28 cellular contexts compared by ENCODE assay signal in genomic region chr11:85095239-85095638, GRCh38.
"Had no signal": no experiment of that assay in that cellular context is flagged by ENCODE, and none has a peak within 500 bp of the region (broad histone marks: within the 10 kb centered on the region; RNA-seq: fewer than 3 reads in every experiment).

No MANE protein-coding gene starts in this region.

- H3K27ac Mint-ChIP-seq: activated CD4-positive, alpha-beta memory T cell treated with anti-CD3 and anti-CD28 coated beads, Interleukin-2, amount 10 ng/mL, durations not matched to agents 7 days and 5 days; activated CD4-positive, alpha-beta T cell treated with anti-CD3 and anti-CD28 coated beads, Interleukin-2, amount 10 ng/mL, durations not matched to agents 7 days and 5 days; activated naive CD4-positive, alpha-beta T cell treated with anti-CD3 and anti-CD28 coated beads, Interleukin-2, amount 10 ng/mL, durations not matched to agents 7 days and 5 days; activated naive CD4-positive, alpha-beta T cell treated with anti-CD3 and anti-CD28 coated beads, Interleukin-2, amount 50 U/mL, for 72 hours; activated naive CD8-positive, alpha-beta T cell treated with anti-CD3 and anti-CD28 coated beads, Interleukin-2, amount 10 ng/mL, durations not matched to agents 7 days and 5 days; activated T-cell treated with anti-CD3 and anti-CD28 coated beads, Interleukin-2, amount 50 U/mL, for 24 hours; activated T-cell treated with anti-CD3 and anti-CD28 coated beads, Interleukin-2, amount 50 U/mL, for 72 hours; brain had no signal

- DNase-seq: activated CD4-positive, alpha-beta memory T cell treated with anti-CD3 and anti-CD28 coated beads, Interleukin-2, amount 10 ng/mL, durations not matched to agents 7 days and 5 days; activated CD4-positive, alpha-beta T cell treated with anti-CD3 and anti-CD28 coated beads for 1 hour; activated CD4-positive, alpha-beta T cell treated with anti-CD3 and anti-CD28 coated beads for 4 hours; activated CD4-positive, alpha-beta T cell treated with anti-CD3 and anti-CD28 coated beads, Interleukin-2, amount 10 ng/mL, durations not matched to agents 7 days and 5 days; activated CD4-positive, alpha-beta T cell treated with anti-CD3 and anti-CD28 coated beads, Interleukin-2, amount 50 U/mL, for 4 hours; activated CD4-positive, CD25-positive, alpha-beta regulatory T cell; activated CD8-positive, alpha-beta memory T cell treated with anti-CD3 and anti-CD28 coated beads, Interleukin-2, amount 50 U/mL, for 48 hours; activated gamma-delta T cell; activated naive CD4-positive, alpha-beta T cell; activated naive CD4-positive, alpha-beta T cell treated with anti-CD3 and anti-CD28 coated beads, Interleukin-2, amount 10 ng/mL, durations not matched to agents 7 days and 5 days; activated naive CD8-positive, alpha-beta T cell treated with anti-CD3 and anti-CD28 coated beads, Interleukin-2, amount 10 ng/mL, durations not matched to agents 7 days and 5 days; activated T-cell treated with anti-CD3 and anti-CD28 coated beads for 4 hours; activated T-cell treated with anti-CD3 and anti-CD28 coated beads, Interleukin-2, amount 50 U/mL, for 24 hours; activated T-cell treated with anti-CD3 and anti-CD28 coated beads, Interleukin-2, amount 50 U/mL, for 72 hours; central memory CD4-positive, alpha-beta T cell; cerebellar nuclear complex; colonic mucosa; effector CD8-positive, alpha-beta T cell; esophagus squamous epithelium; foreskin melanocyte; head of caudate nucleus; T-helper 2 cell had no signal

- H3K4me1 ChIP-seq: ascending aorta, breast epithelium, colonic mucosa, esophagus squamous epithelium had no signal

- H3K4me1 Mint-ChIP-seq: activated CD4-positive, alpha-beta memory T cell treated with anti-CD3 and anti-CD28 coated beads, Interleukin-2, amount 10 ng/mL, durations not matched to agents 7 days and 5 days; activated CD4-positive, alpha-beta T cell treated with anti-CD3 and anti-CD28 coated beads, Interleukin-2, amount 10 ng/mL, durations not matched to agents 7 days and 5 days; activated naive CD4-positive, alpha-beta T cell treated with anti-CD3 and anti-CD28 coated beads, Interleukin-2, amount 10 ng/mL, durations not matched to agents 7 days and 5 days; brain had no signal

- H3K27me3 ChIP-seq: ascending aorta, breast epithelium, cardiac muscle cell, colonic mucosa, esophagus squamous epithelium had no signal

- H3K9me3 ChIP-seq: ascending aorta, breast epithelium, colonic mucosa had no signal

- H3K27ac ChIP-seq: ascending aorta, breast epithelium, cardiac muscle cell, colonic mucosa, epithelial cell of prostate, esophagus squamous epithelium had no signal

- H3K36me3 Mint-ChIP-seq: activated naive CD4-positive, alpha-beta T cell treated with anti-CD3 and anti-CD28 coated beads, Interleukin-2, amount 10 ng/mL, durations not matched to agents 7 days and 5 days; activated naive CD8-positive, alpha-beta T cell treated with anti-CD3 and anti-CD28 coated beads, Interleukin-2, amount 10 ng/mL, durations not matched to agents 7 days and 5 days had no signal

- H3K27me3 Mint-ChIP-seq: activated CD4-positive, alpha-beta memory T cell treated with anti-CD3 and anti-CD28 coated beads, Interleukin-2, amount 10 ng/mL, durations not matched to agents 7 days and 5 days; activated CD4-positive, alpha-beta T cell treated with anti-CD3 and anti-CD28 coated beads, Interleukin-2, amount 10 ng/mL, durations not matched to agents 7 days and 5 days; activated naive CD4-positive, alpha-beta T cell treated with anti-CD3 and anti-CD28 coated beads, Interleukin-2, amount 10 ng/mL, durations not matched to agents 7 days and 5 days; activated naive CD8-positive, alpha-beta T cell treated with anti-CD3 and anti-CD28 coated beads, Interleukin-2, amount 10 ng/mL, durations not matched to agents 7 days and 5 days; activated T-cell treated with anti-CD3 and anti-CD28 coated beads, Interleukin-2, amount 50 U/mL, for 24 hours; brain had no signal

- H3K4me3 Mint-ChIP-seq: activated CD4-positive, alpha-beta memory T cell treated with anti-CD3 and anti-CD28 coated beads, Interleukin-2, amount 10 ng/mL, durations not matched to agents 7 days and 5 days; activated CD4-positive, alpha-beta T cell treated with anti-CD3 and anti-CD28 coated beads, Interleukin-2, amount 10 ng/mL, durations not matched to agents 7 days and 5 days; activated naive CD4-positive, alpha-beta T cell treated with anti-CD3 and anti-CD28 coated beads, Interleukin-2, amount 10 ng/mL, durations not matched to agents 7 days and 5 days; activated naive CD8-positive, alpha-beta T cell treated with anti-CD3 and anti-CD28 coated beads, Interleukin-2, amount 10 ng/mL, durations not matched to agents 7 days and 5 days; activated T-cell treated with anti-CD3 and anti-CD28 coated beads, Interleukin-2, amount 50 U/mL, for 24 hours; activated T-cell treated with anti-CD3 and anti-CD28 coated beads, Interleukin-2, amount 50 U/mL, for 72 hours; brain had no signal

- ATAC-seq: activated naive CD4-positive, alpha-beta T cell treated with anti-CD3 and anti-CD28 coated beads, Interleukin-2, amount 50 U/mL, for 72 hours; activated T-cell treated with anti-CD3 and anti-CD28 coated beads, Interleukin-2, amount 50 U/mL, for 72 hours had no signal

- H3K36me3 ChIP-seq: ascending aorta, breast epithelium, cardiac muscle cell, colonic mucosa, esophagus squamous epithelium had no signal

- H3K4me3 ChIP-seq: ascending aorta, breast epithelium, cardiac muscle cell, colonic mucosa, esophagus squamous epithelium had no signal
